3 cellular contexts compared by ENCODE assay signal in genomic region chr1:56193656-56194055, GRCh38.
"Had no signal": no experiment of that assay in that cellular context is flagged by ENCODE, and none has a peak within 500 bp of the region (broad histone marks: within the 10 kb centered on the region; RNA-seq: fewer than 3 reads in every experiment).

No MANE protein-coding gene starts in this region.

- DNase-seq: H9, HCEC 1CT had no signal

- ATAC-seq: GM23338 had no signal

- H3K4me3 ChIP-seq: GM23338 had no signal

- H3K4me2 ChIP-seq: GM23338 had no signal

- H2AFZ ChIP-seq: GM23338 had no signal
